ENCODE assay signal across 9 cellular contexts in genomic region chr9:74499111-74499601, GRCh38. TPM values are rescaled to one million over a fixed set of nuclear protein-coding genes. Genes with fewer than 3 reads are reported as not detected.
DNase-seq lines count a peak whose midpoint lies in the region; ATAC-seq lines count a peak whose summit lies in the region.
"Had no signal": no experiment of that assay in that cellular context is flagged by ENCODE, and none has a peak within 500 bp of the region (broad histone marks: within the 10 kb centered on the region; RNA-seq: fewer than 3 reads in every experiment).

No MANE protein-coding gene starts in this region.

- H3K36me3 ChIP-seq in mucosa of stomach (ENCODE audit: control insufficient read depth, insufficient read depth, low read length) (no peaks in the 10 kb centered on the region), urinary bladder (ENCODE audit: insufficient read depth) (no peaks in the 10 kb centered on the region)

- H3K4me1 ChIP-seq in mucosa of stomach (ENCODE audit: control insufficient read depth, insufficient read depth, low read length) (no peaks in the 10 kb centered on the region), urinary bladder (ENCODE audit: insufficient read depth) (no peaks in the 10 kb centered on the region)

- no peak overlapping the region for H3K9ac ChIP-seq in mucosa of stomach (ENCODE audit: low read length)

- H3K4me1 Mint-ChIP-seq in activated naive CD4-positive, alpha-beta T cell treated with anti-CD3 and anti-CD28 coated beads, Interleukin-2, amount 50 U/mL, for 24 hours: peaks cover 28% of the 10 kb centered on the region

- DNase-seq in activated naive CD4-positive, alpha-beta T cell treated with anti-CD3 and anti-CD28 coated beads, Interleukin-2, amount 50 U/mL, for 16 hours: no peak
- no peak for DNase-seq in NCI-H1092 (lab: John Stamatoyannopoulos, UW)
- no peak for DNase-seq in left lobe of liver (ENCODE audit: low spot score)

- WGBS in urinary bladder: 2% methylated on average over 19 of the region's 19 CpGs

- no peaks in the 10 kb centered on the region for H3K36me3 Mint-ChIP-seq in activated naive CD4-positive, alpha-beta T cell treated with anti-CD3 and anti-CD28 coated beads, Interleukin-2, amount 50 U/mL, for 24 hours

- ATAC-seq in left lobe of liver (no peak), GM19023 (IDR thresholded peaks at IDR 0.05; ENCODE audit: unreplicated experiment) (no peak)
- ATAC-seq: HCT116 had no signal

- no peaks in the 10 kb centered on the region for H3K9me3 ChIP-seq in mucosa of stomach (ENCODE audit: control insufficient read depth, low read length)

- peak overlapping the region; percentile 8 for H3K27ac ChIP-seq in cingulate gyrus (ENCODE audit: low read depth, low read length)
- H3K27ac ChIP-seq in urinary bladder (ENCODE audit: low read depth): no peak overlapping the region

- H3K9me3 Mint-ChIP-seq in activated naive CD4-positive, alpha-beta T cell treated with anti-CD3 and anti-CD28 coated beads, Interleukin-2, amount 50 U/mL, for 24 hours: no peaks in the 10 kb centered on the region

- H3K4me3 ChIP-seq in mucosa of stomach (ENCODE audit: low read length) (peak overlapping the region; percentile 31), urinary bladder (ENCODE audit: low read depth, low read length) (peak overlapping the region; percentile 70)

- peaks cover 52% of the 10 kb centered on the region for H3K27me3 ChIP-seq in mucosa of stomach (ENCODE audit: control insufficient read depth, insufficient read depth, low read length)

- H3K27me3 Mint-ChIP-seq in activated naive CD4-positive, alpha-beta T cell treated with anti-CD3 and anti-CD28 coated beads, Interleukin-2, amount 50 U/mL, for 24 hours: peaks cover 43% of the 10 kb centered on the region

- no peak overlapping the region for H3K27ac Mint-ChIP-seq in activated naive CD4-positive, alpha-beta T cell treated with anti-CD3 and anti-CD28 coated beads, Interleukin-2, amount 50 U/mL, for 24 hours

- peak overlapping the region; percentile 60 for H3K4me3 Mint-ChIP-seq in activated naive CD4-positive, alpha-beta T cell treated with anti-CD3 and anti-CD28 coated beads, Interleukin-2, amount 50 U/mL, for 24 hours

RNA-seq across cellular contexts. Expression of gene RORB, which starts 2.0 kb away (rescaled TPM):
- total RNA-seq in urinary bladder (0.74 TPM), left lobe of liver (0.05 TPM)
- 0.13 TPM for polyA plus RNA-seq in urinary bladder
